In genomic region chrX:19824603-19825002, GRCh38 we compare ENCODE assay signal across 13 cellular contexts.
A peak's percentile ranks its signal among the peaks of the same experiment; 100 is the strongest.
DNase-seq lines count a peak whose midpoint lies in the region; ATAC-seq and TF ChIP-seq lines count a peak whose summit lies in the region.
"Had no signal": no experiment of that assay in that cellular context is flagged by ENCODE, and none has a peak within 500 bp of the region (broad histone marks: within the 10 kb centered on the region; RNA-seq: fewer than 3 reads in every experiment).

No MANE protein-coding gene starts in this region.

- no peaks in the 10 kb centered on the region for H3K27me3 ChIP-seq in kidney epithelial cell (ENCODE audit: control insufficient read depth, insufficient read depth, low read length)
- H3K27me3 ChIP-seq: ascending aorta, Peyer's patch had no signal

- no peaks in the 10 kb centered on the region for H3K36me3 ChIP-seq in kidney epithelial cell (ENCODE audit: control insufficient read depth, insufficient read depth, low read length)
- H3K36me3 ChIP-seq: ascending aorta, pancreas, Peyer's patch had no signal

- peak; percentile 25 for DNase-seq in activated gamma-delta T cell treated with Interleukin-2 at 50 U/mL for 16 hours
- no peak for DNase-seq in activated gamma-delta T cell (lab: John Stamatoyannopoulos, UW)
- DNase-seq in activated T-cell treated with anti-CD3 and anti-CD28 coated beads, Interleukin-2, amount 50 U/mL, for 72 hours = peak in 1 of 2 donors; percentile 42
- peak; percentile 56 for DNase-seq in kidney epithelial cell (ENCODE audit: low read depth)
- DNase-seq in AML-193 (lab: John Stamatoyannopoulos, UW) = no peak
- DNase-seq: Kasumi-1, pancreas, Peyer's patch had no signal

- no peak overlapping the region for H3K4me3 Mint-ChIP-seq in activated T-cell treated with anti-CD3 and anti-CD28 coated beads, Interleukin-2, amount 50 U/mL, for 72 hours
- no peak overlapping the region for H3K4me3 Mint-ChIP-seq in stimulated activated naive CD8-positive, alpha-beta T cell treated with anti-CD3 and anti-CD28 coated beads, Interleukin-15, Interleukin-2, amounts not matched to agents 100 ng/mL and 50 ng/mL, for 24 hours

- peaks cover 3 to 5% of the 10 kb centered on the region in 2 donors for H3K9me3 Mint-ChIP-seq in activated T-cell treated with anti-CD3 and anti-CD28 coated beads, Interleukin-2, amount 50 U/mL, for 72 hours
- H3K9me3 Mint-ChIP-seq in stimulated activated naive CD8-positive, alpha-beta T cell treated with anti-CD3 and anti-CD28 coated beads, Interleukin-15, Interleukin-2, amounts not matched to agents 100 ng/mL and 50 ng/mL, for 24 hours = peaks cover 5% of the 10 kb centered on the region

- no peak overlapping the region for H3K27ac Mint-ChIP-seq in activated T-cell treated with anti-CD3 and anti-CD28 coated beads, Interleukin-2, amount 50 U/mL, for 72 hours
- H3K27ac Mint-ChIP-seq in stimulated activated naive CD8-positive, alpha-beta T cell treated with anti-CD3 and anti-CD28 coated beads, Interleukin-15, Interleukin-2, amounts not matched to agents 100 ng/mL and 50 ng/mL, for 24 hours = peak overlapping the region; percentile 52

- no peak overlapping the region for H3K4me3 ChIP-seq in kidney epithelial cell (ENCODE audit: low read depth, low read length)
- H3K4me3 ChIP-seq: ascending aorta, pancreas, Peyer's patch had no signal

- TF ChIP-seq CTCF in kidney epithelial cell (IDR thresholded peaks at IDR 0.05; ENCODE audit: insufficient read depth, low read length, poor library complexity, severe bottlenecking) = no peak

- peak; percentile 60 to 69 for ATAC-seq in activated T-cell treated with anti-CD3 and anti-CD28 coated beads, Interleukin-2, amount 50 U/mL, for 72 hours (replicated peaks in 1 of 2)
- ATAC-seq in GM18520 (IDR thresholded peaks at IDR 0.05; ENCODE audit: unreplicated experiment) = no peak
- no peak for ATAC-seq in GM21786 (IDR thresholded peaks at IDR 0.05; ENCODE audit: unreplicated experiment)
- ATAC-seq: left lobe of liver, pancreas had no signal

- H3K4me1 Mint-ChIP-seq in activated T-cell treated with anti-CD3 and anti-CD28 coated beads, Interleukin-2, amount 50 U/mL, for 72 hours (ENCODE audit: low read depth) = peaks cover 40% of the 10 kb centered on the region
- H3K4me1 Mint-ChIP-seq in stimulated activated naive CD8-positive, alpha-beta T cell treated with anti-CD3 and anti-CD28 coated beads, Interleukin-15, Interleukin-2, amounts not matched to agents 100 ng/mL and 50 ng/mL, for 24 hours (ENCODE audit: low read depth) = peaks cover 43% of the 10 kb centered on the region

- no peaks in the 10 kb centered on the region for H3K27me3 Mint-ChIP-seq in activated T-cell treated with anti-CD3 and anti-CD28 coated beads, Interleukin-2, amount 50 U/mL, for 72 hours (ENCODE audit: low read depth)
- no peaks in the 10 kb centered on the region for H3K27me3 Mint-ChIP-seq in stimulated activated naive CD8-positive, alpha-beta T cell treated with anti-CD3 and anti-CD28 coated beads, Interleukin-15, Interleukin-2, amounts not matched to agents 100 ng/mL and 50 ng/mL, for 24 hours

- H3K36me3 Mint-ChIP-seq in activated T-cell treated with anti-CD3 and anti-CD28 coated beads, Interleukin-2, amount 50 U/mL, for 72 hours (ENCODE audit: insufficient read depth in 2 of 2) = peaks cover 7 to 17% of the 10 kb centered on the region in 2 donors
- H3K36me3 Mint-ChIP-seq in stimulated activated naive CD8-positive, alpha-beta T cell treated with anti-CD3 and anti-CD28 coated beads, Interleukin-15, Interleukin-2, amounts not matched to agents 100 ng/mL and 50 ng/mL, for 24 hours (ENCODE audit: low read depth) = peaks cover 22% of the 10 kb centered on the region

Comparison
In these comparisons a context has a peak if more than half of its experiments do, and no peak if none do; other contexts are left out.
1. DNase-seq: peak in activated gamma-delta T cell treated with Interleukin-2 at 50 U/mL for 16 hours (single experiment) and kidney epithelial cell (single experiment); none in activated gamma-delta T cell (single experiment) and AML-193 (0 of 2).
2. ATAC-seq: peak in activated T-cell treated with anti-CD3 and anti-CD28 coated beads, Interleukin-2, amount 50 U/mL, for 72 hours (2 of 2); none in GM18520 (single experiment) and GM21786 (single experiment).